22 cellular contexts compared by ENCODE assay signal in the genomic region with DNA sequence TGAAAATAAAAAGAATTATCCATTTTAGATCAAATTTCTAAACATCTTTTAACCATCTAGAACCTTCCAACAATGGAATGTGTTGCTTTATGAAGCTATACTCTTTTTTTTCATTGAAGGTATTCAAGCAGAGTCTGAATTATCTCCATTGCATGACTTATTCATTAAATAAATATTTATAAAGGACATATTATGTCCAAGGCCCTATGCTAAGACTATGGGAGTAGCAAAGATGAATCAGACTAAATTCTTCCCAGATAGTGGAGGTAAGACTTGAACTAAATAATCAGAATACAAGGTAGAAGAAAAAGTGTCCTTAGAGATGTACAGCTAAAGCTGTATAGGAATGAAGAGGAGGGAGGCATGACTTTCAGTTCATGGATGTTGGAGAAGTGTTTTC.
A peak's percentile ranks its signal among the peaks of the same experiment; 100 is the strongest.
DNase-seq lines count a peak whose midpoint lies in the region; ATAC-seq and TF ChIP-seq lines count a peak whose summit lies in the region.
"Had no signal": no experiment of that assay in that cellular context is flagged by ENCODE, and none has a peak within 500 bp of the region (broad histone marks: within the 10 kb centered on the region; RNA-seq: fewer than 3 reads in every experiment).

No MANE protein-coding gene starts in this region.

- H3K36me3 Mint-ChIP-seq in endothelial cell (ENCODE audit: low read depth, unreplicated experiment): no peaks in the 10 kb centered on the region
- H3K36me3 Mint-ChIP-seq: CD8-positive, alpha-beta memory T cell had no signal

- H3K4me1 ChIP-seq in ACC112 (ENCODE audit: control insufficient read depth, insufficient read depth, low read length, unreplicated experiment): peaks cover 22% of the 10 kb centered on the region
- H3K4me1 ChIP-seq: A549; BLaER1 treated with 17β-estradiol and CSF1 and Interleukin-3, amounts not matched to agents 10 nM and 100 nM had no signal

- no peak overlapping the region for H3K27ac Mint-ChIP-seq in endothelial cell (ENCODE audit: unreplicated experiment)
- H3K27ac Mint-ChIP-seq: B cell; CD8-positive, alpha-beta memory T cell; HFFc6 had no signal

- H3K27ac ChIP-seq in ACC112 (ENCODE audit: low read depth, low read length): peak overlapping the region; percentile 44
- H3K27ac ChIP-seq: 22Rv1; A549; BLaER1 treated with 17β-estradiol and CSF1 and Interleukin-3, amounts not matched to agents 10 nM and 100 nM had no signal

- peak; percentile 23 for DNase-seq in ELR (ENCODE audit: low read depth)
- DNase-seq in astrocyte of the spinal cord (ENCODE audit: low read depth, low spot score): peak; percentile 49
- DNase-seq in kidney glomerular epithelial cell (lab: John Stamatoyannopoulos, UW): peak; percentile 54
- DNase-seq in endothelial cell (ENCODE audit: low spot score): no peak
- DNase-seq in SHP77 treated with DMSO at 0.1 percent for 48 hours (lab: John Stamatoyannopoulos, UW): no peak
- DNase-seq: CD8-positive, alpha-beta memory T cell; COR-L47; DMS 273 treated with DMSO at 0.1 percent for 48 hours; DMS53; DND-41; GF-D8; GOT3; H7; HFFc6 had no signal

- ATAC-seq in HG03097 (IDR thresholded peaks at IDR 0.05; ENCODE audit: low FRiP score, unreplicated experiment): no peak
- ATAC-seq: A549, HCT116, HepG2 had no signal

- no peaks in the 10 kb centered on the region for H3K27me3 ChIP-seq in ACC112 (ENCODE audit: insufficient read depth, low read length)
- H3K27me3 ChIP-seq: BLaER1 treated with 17β-estradiol and CSF1 and Interleukin-3, amounts not matched to agents 10 nM and 100 nM had no signal

- H3K27me3 Mint-ChIP-seq in endothelial cell (ENCODE audit: unreplicated experiment): no peaks in the 10 kb centered on the region
- H3K27me3 Mint-ChIP-seq: B cell had no signal

- H3K4me3 Mint-ChIP-seq in endothelial cell (ENCODE audit: unreplicated experiment): no peak overlapping the region
- H3K4me3 Mint-ChIP-seq: B cell; CD8-positive, alpha-beta memory T cell; HFFc6 had no signal

- no peaks in the 10 kb centered on the region for H3K9me3 Mint-ChIP-seq in endothelial cell (ENCODE audit: unreplicated experiment)
- H3K9me3 Mint-ChIP-seq: HFFc6 had no signal

- no peaks in the 10 kb centered on the region for H3K79me2 ChIP-seq in ACC112 (ENCODE audit: control insufficient read depth, insufficient read depth, low read length, unreplicated experiment)

- no peak overlapping the region for H3K4me3 ChIP-seq in ACC112 (ENCODE audit: low read depth, low read length)
- H3K4me3 ChIP-seq in astrocyte of the spinal cord (ENCODE audit: low read depth, low read length): no peak overlapping the region
- H3K4me3 ChIP-seq: A549; BLaER1 treated with 17β-estradiol and CSF1 and Interleukin-3, amounts not matched to agents 10 nM and 100 nM had no signal

- no peaks in the 10 kb centered on the region for H3K4me1 Mint-ChIP-seq in endothelial cell (ENCODE audit: unreplicated experiment)
- H3K4me1 Mint-ChIP-seq: B cell; CD8-positive, alpha-beta memory T cell had no signal

- H3K36me3 ChIP-seq in ACC112 (ENCODE audit: insufficient read depth, low read length): no peaks in the 10 kb centered on the region
- H3K36me3 ChIP-seq: BLaER1 treated with 17β-estradiol and CSF1 and Interleukin-3, amounts not matched to agents 10 nM and 100 nM had no signal

- in situ Hi-C loops in astrocyte of the spinal cord (cut with HindIII; ENCODE audit: low sequenced_read_pairs): no loop called here

- TF ChIP-seq CTCF in astrocyte of the spinal cord (IDR thresholded peaks at IDR 0.05; ENCODE audit: low read depth, low read length): no peak
- no peak for TF ChIP-seq CTCF in endothelial cell (IDR thresholded peaks at IDR 0.05; ENCODE audit: unreplicated experiment)

- H2AFZ ChIP-seq in ACC112 (ENCODE audit: low read length, unreplicated experiment): peak overlapping the region; percentile 82

Comparison
In these comparisons a context has a peak if more than half of its experiments do, and no peak if none do; other contexts are left out.
1. DNase-seq: peak in ELR (single experiment), astrocyte of the spinal cord (single experiment) and kidney glomerular epithelial cell (single experiment); none in endothelial cell (single experiment) and SHP77 treated with DMSO at 0.1 percent for 48 hours (single experiment).